ENCODE assay signal across 12 cellular contexts in genomic region chr10:132606536-132607316, GRCh38.
DNase-seq lines count a peak whose midpoint lies in the region; ATAC-seq, FAIRE-seq and TF ChIP-seq lines count a peak whose summit lies in the region.
"Had no signal": no experiment of that assay in that cellular context is flagged by ENCODE, and none has a peak within 500 bp of the region (broad histone marks: within the 10 kb centered on the region; RNA-seq: fewer than 3 reads in every experiment).

No MANE protein-coding gene starts in this region.

- H3K27me3 ChIP-seq in K562 (ENCODE audit: control insufficient read depth in 2 of 2, insufficient read depth in 2 of 2, low read length in 2 of 2): no peaks in the 10 kb centered on the region
- H3K27me3 ChIP-seq in psoas muscle (ENCODE audit: insufficient read depth in 3 of 3, low read length in 2 of 3): no peaks in the 10 kb centered on the region
- no peaks in the 10 kb centered on the region for H3K27me3 ChIP-seq in upper lobe of right lung
- H3K27me3 ChIP-seq in MG63: no peaks in the 10 kb centered on the region

- TF ChIP-seq RAD21 in K562 (CRISPR knock-in tag; conservative IDR thresholded peaks at IDR 0.05 in 1 of 2, IDR thresholded peaks at IDR 0.05 in 1 of 2): no peak

- 54% methylated on average over 24 of the region's 40 CpGs for WGBS in K562 (ENCODE audit: insufficient coverage, low coverage, missing lambda C conversion rate)
- WGBS in psoas muscle, 3 donors: 28 to 33% (median 28%) methylated on average over 40 of the region's 40 CpGs

- in situ Hi-C loops in G401 (cut with HindIII; ENCODE audit: low sequenced_read_pairs): no loop called here
- in situ Hi-C loops in K562 (cut with MboI): no loop called here

- H3K9me3 ChIP-seq in K562 (replicated peaks; ENCODE audit: control insufficient read depth, insufficient read depth, low read depth, low read length) (no peaks in the 10 kb centered on the region), psoas muscle (no peaks in the 10 kb centered on the region), upper lobe of right lung (no peaks in the 10 kb centered on the region), MG63 (peaks cover 3% of the 10 kb centered on the region; the same call in 1 of the 2 replicates)

- peaks cover 0 to 35% of the 10 kb centered on the region in 2 experiments; a peak in 2 of 5 replicates for H3K4me1 ChIP-seq in K562 (replicated peaks in 1 of 2; ENCODE audit: control insufficient read depth in 2 of 2, insufficient read depth in 2 of 2, low read length in 2 of 2)
- H3K4me1 ChIP-seq in psoas muscle: peaks cover 14% of the 10 kb centered on the region
- peaks cover 12% of the 10 kb centered on the region for H3K4me1 ChIP-seq in upper lobe of right lung

- H3K79me2 ChIP-seq in K562 (ENCODE audit: control insufficient read depth, insufficient read depth, low read length): no peaks in the 10 kb centered on the region; the same call in 2 of the 3 replicates

- TF ChIP-seq EP300 in K562 (IDR thresholded peaks at IDR 0.05; ENCODE audit: low read length): no peak

- TF ChIP-seq CTCF in K562 (IDR thresholded peaks at IDR 0.05 in 2 of 3, conservative IDR thresholded peaks at IDR 0.05 in 1 of 3; ENCODE audit: insufficient read depth in 2 of 3, low read depth in 1 of 3, low read length in 3 of 3) (no peak), psoas muscle (IDR thresholded peaks at IDR 0.05) (no peak), upper lobe of right lung (IDR thresholded peaks at IDR 0.05) (no peak)

- FAIRE-seq in K562 (lab: Jason Lieb, UNC) (no peak), urothelium cell line (lab: Jason Lieb, UNC) (no peak)
- FAIRE-seq: GM12892, TTC549 had no signal

- ATAC-seq in K562: no peak
- peak; percentile 74 for ATAC-seq in left ventricle myocardium superior
- ATAC-seq in psoas muscle: peak; percentile 84 to 93 (median 92)
- no peak for ATAC-seq in upper lobe of right lung
- ATAC-seq in HG02870 (IDR thresholded peaks at IDR 0.05; ENCODE audit: unreplicated experiment): no peak
- ATAC-seq: activated T-cell treated with anti-CD3 and anti-CD28 coated beads, Interleukin-2, amount 50 U/mL, for 72 hours; effector memory CD8-positive, alpha-beta T cell had no signal

- no peaks in the 10 kb centered on the region for H4K20me1 ChIP-seq in K562 (replicated peaks; ENCODE audit: control insufficient read depth, insufficient read depth, low read length)

- DNase-seq in G401 (ENCODE audit: low spot score): peak; percentile 90
- peak in 1 of 4 experiments; percentile 8 for DNase-seq in K562 (ENCODE audit: extremely low read depth in 1 of 4, low spot score in 3 of 4)
- DNase-seq in left ventricle myocardium superior: peak; percentile 78
- DNase-seq in psoas muscle: peak; percentile 76 to 83
- no peak for DNase-seq in urothelium cell line (ENCODE audit: low spot score)
- no peak for DNase-seq in upper lobe of right lung
- no peak for DNase-seq in MG63
- DNase-seq: activated T-cell treated with anti-CD3 and anti-CD28 coated beads, Interleukin-2, amount 50 U/mL, for 72 hours; effector memory CD8-positive, alpha-beta T cell had no signal

- no peak overlapping the region for H3K4me2 ChIP-seq in K562 (ENCODE audit: insufficient read depth, low read length)

- no peaks in the 10 kb centered on the region for H3K36me3 ChIP-seq in K562 (ENCODE audit: control insufficient read depth, insufficient read depth, low read length)
- no peaks in the 10 kb centered on the region for H3K36me3 ChIP-seq in psoas muscle (ENCODE audit: insufficient read depth in 1 of 2, low read depth in 1 of 2)
- no peaks in the 10 kb centered on the region for H3K36me3 ChIP-seq in upper lobe of right lung
- H3K36me3 ChIP-seq in MG63: no peaks in the 10 kb centered on the region

- CTCF ChIA-PET in K562 (lab: Yijun Ruan, JAX; ENCODE audit: low intra/inter-chr PET ratio): no interaction called here

- H2AFZ ChIP-seq in K562 (ENCODE audit: low read depth, low read length): no peak overlapping the region

- BruUV-seq in K562 (replicated peaks; lab: Mats Ljungman, UMichigan): no TSS peak

- POLR2A ChIA-PET in K562 (lab: Yijun Ruan, JAX): interaction anchor here (1.1 kb wide), 1 partner anchor 9 kb away, joined by 3 read pairs; no protein-coding TSS in a partner anchor

- H3K27ac ChIP-seq in K562 (ENCODE audit: extremely low read depth, low read depth, low read length) (no peak overlapping the region), psoas muscle (no peak overlapping the region), upper lobe of right lung (no peak overlapping the region)

- H3K4me3 ChIP-seq in K562: no peak overlapping the region
- H3K4me3 ChIP-seq in psoas muscle: peak overlapping the region; percentile 35
- no peak overlapping the region for H3K4me3 ChIP-seq in upper lobe of right lung
- no peak overlapping the region for H3K4me3 ChIP-seq in MG63

- intact Hi-C loops in K562 (cut with micrococcal nuclease) (no loop called here), left ventricle myocardium superior (cut with micrococcal nuclease) (no loop called here), psoas muscle (cut with DNase I) (no loop called here), upper lobe of right lung (cut with DNase I) (no loop called here)

- H3K9ac ChIP-seq in K562 (ENCODE audit: insufficient read depth in 1 of 2, low read depth in 2 of 2, low read length in 2 of 2): no peak overlapping the region; a peak in 1 of 4 replicates

- TF ChIP-seq POLR2A in K562 (conservative IDR thresholded peaks at IDR 0.05): no peak

- no peaks in the 10 kb centered on the region for H3K9me1 ChIP-seq in K562 (ENCODE audit: control insufficient read depth, insufficient read depth, low read length)

TF ChIP-seq in K562, 482 proteins besides CTCF, POLR2A, EP300 and RAD21:
- TF ChIP-seq NFIC (IDR thresholded peaks at IDR 0.05) (peak; percentile 62), ZBTB33 (CRISPR knock-in tag; IDR thresholded peaks at IDR 0.05) (0 out of 2 replicates have a peak, but pooled peaks have one; percentile 23), EGR1 (conservative IDR thresholded peaks at IDR 0.05) (0 out of 2 replicates have a peak, but pooled peaks have one; percentile 36), U2AF2 (optimal IDR thresholded peaks at IDR 0.05; ENCODE audit: low read depth, low read length) (no peak), ZNF408 (CRISPR knock-in tag; IDR thresholded peaks at IDR 0.05; ENCODE audit: low read depth) (no peak), CSDE1 (IDR thresholded peaks at IDR 0.05) (no peak)

Comparison
In these comparisons a context has a peak if more than half of its experiments do, and no peak if none do; other contexts are left out.
1. DNase-seq: peak in G401 (single experiment), left ventricle myocardium superior (single experiment) and psoas muscle (2 of 2); none in urothelium cell line (single experiment), upper lobe of right lung (single experiment) and MG63 (single experiment).
2. ATAC-seq: peak in left ventricle myocardium superior (single experiment) and psoas muscle (4 of 4); none in K562 (single experiment), upper lobe of right lung (single experiment) and HG02870 (single experiment).